ENCODE assay signal across 26 cellular contexts in the genomic region with DNA sequence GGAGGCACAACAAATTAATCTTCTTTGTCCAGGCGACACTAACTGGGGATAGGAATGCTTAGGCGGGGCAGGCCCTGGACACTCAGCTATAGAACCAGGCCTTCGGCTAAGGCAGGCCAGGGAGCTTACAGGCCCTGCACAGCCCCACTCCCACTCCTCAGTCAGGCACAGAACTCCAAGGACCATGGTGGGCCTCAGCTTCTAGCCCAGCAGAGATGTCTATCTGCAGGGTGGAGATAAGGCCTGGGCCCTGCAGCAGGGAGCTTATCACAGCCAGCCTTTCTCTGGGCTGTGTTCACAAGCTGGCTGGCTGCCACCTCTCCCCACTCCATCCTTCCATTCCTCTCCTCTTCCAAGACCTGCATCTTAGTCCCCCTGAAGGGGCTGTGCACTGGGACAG.
"Had no signal": no experiment of that assay in that cellular context is flagged by ENCODE, and none has a peak within 500 bp of the region (broad histone marks: within the 10 kb centered on the region; RNA-seq: fewer than 3 reads in every experiment).

No MANE protein-coding gene starts in this region.

- DNase-seq: activated CD4-positive, alpha-beta T cell treated with anti-CD3 and anti-CD28 coated beads for 36 hours; activated CD4-positive, alpha-beta T cell treated with anti-CD3 and anti-CD28 coated beads, Interleukin-2, amount 50 U/mL, for 4 hours; activated CD4-positive, CD25-positive, alpha-beta regulatory T cell; activated gamma-delta T cell; activated naive CD4-positive, alpha-beta T cell treated with anti-CD3 and anti-CD28 coated beads, Interleukin-2, amount 10 ng/mL, durations not matched to agents 7 days and 5 days; activated naive CD8-positive, alpha-beta T cell treated with anti-CD3 and anti-CD28 coated beads, Interleukin-2, amount 50 U/mL, for 24 hours; activated T-cell treated with anti-CD3 and anti-CD28 coated beads for 4 hours; central memory CD4-positive, alpha-beta T cell; dermis blood vessel endothelial cell; effector CD8-positive, alpha-beta T cell; left lung; nucleus accumbens; pancreas; retina; stimulated activated CD4-positive, alpha-beta T cell treated with anti-CD3 and anti-CD28 coated beads, Interleukin-4, amount 100 ng/mL, for 24 hours; uterus had no signal

- H3K36me3 Mint-ChIP-seq: activated naive CD4-positive, alpha-beta T cell treated with anti-CD3 and anti-CD28 coated beads, Interleukin-2, amount 10 ng/mL, durations not matched to agents 7 days and 5 days; stimulated activated effector memory CD8-positive, alpha-beta T cell treated with anti-CD3 and anti-CD28 coated beads, Interleukin-12 subunit alpha, Interleukin-12 subunit beta, amount 100 ng/mL, for 72 hours; type B pancreatic cell had no signal

- H3K4me1 ChIP-seq: breast epithelium, left lung, pancreas, prostate gland, uterus had no signal

- H3K27ac ChIP-seq: breast epithelium, epithelial cell of prostate, left lung, pancreas, prostate gland, skin epidermis, thoracic aorta, uterus had no signal

- H3K4me3 ChIP-seq: breast epithelium, left lung, lung, pancreas, prostate gland, skin epidermis, thoracic aorta, uterus had no signal

- H3K36me3 ChIP-seq: breast epithelium, left lung, pancreas, prostate gland, thoracic aorta, uterus had no signal

- ATAC-seq: activated CD4-positive, alpha-beta T cell treated with anti-CD3 and anti-CD28 coated beads for 36 hours; activated naive CD8-positive, alpha-beta T cell treated with anti-CD3 and anti-CD28 coated beads, Interleukin-2, amount 50 U/mL, for 24 hours; left lung; pancreas; sciatic nerve; stimulated activated effector memory CD8-positive, alpha-beta T cell treated with anti-CD3 and anti-CD28 coated beads, Interleukin-12 subunit alpha, Interleukin-12 subunit beta, amount 100 ng/mL, for 72 hours had no signal

- H3K9me3 ChIP-seq: breast epithelium, left lung, pancreas, prostate gland, thoracic aorta, uterus had no signal

- H3K4me1 Mint-ChIP-seq: activated CD4-positive, alpha-beta T cell treated with anti-CD3 and anti-CD28 coated beads for 36 hours; activated naive CD4-positive, alpha-beta T cell treated with anti-CD3 and anti-CD28 coated beads, Interleukin-2, amount 10 ng/mL, durations not matched to agents 7 days and 5 days; activated naive CD8-positive, alpha-beta T cell treated with anti-CD3 and anti-CD28 coated beads, Interleukin-2, amount 50 U/mL, for 24 hours; stimulated activated effector memory CD8-positive, alpha-beta T cell treated with anti-CD3 and anti-CD28 coated beads, Interleukin-12 subunit alpha, Interleukin-12 subunit beta, amount 100 ng/mL, for 72 hours had no signal

- H3K4me3 Mint-ChIP-seq: activated CD4-positive, alpha-beta T cell treated with anti-CD3 and anti-CD28 coated beads for 36 hours; activated naive CD4-positive, alpha-beta T cell treated with anti-CD3 and anti-CD28 coated beads, Interleukin-2, amount 10 ng/mL, durations not matched to agents 7 days and 5 days; activated naive CD8-positive, alpha-beta T cell treated with anti-CD3 and anti-CD28 coated beads, Interleukin-2, amount 50 U/mL, for 24 hours; stimulated activated effector memory CD8-positive, alpha-beta T cell treated with anti-CD3 and anti-CD28 coated beads, Interleukin-12 subunit alpha, Interleukin-12 subunit beta, amount 100 ng/mL, for 72 hours; stimulated activated naive CD8-positive, alpha-beta T cell treated with anti-CD3 and anti-CD28 coated beads, Interleukin-15, Interleukin-2, amounts not matched to agents 100 ng/mL and 50 ng/mL, for 24 hours; type B pancreatic cell had no signal

- H3K27ac Mint-ChIP-seq: activated CD4-positive, alpha-beta T cell treated with anti-CD3 and anti-CD28 coated beads for 36 hours; activated naive CD4-positive, alpha-beta T cell treated with anti-CD3 and anti-CD28 coated beads, Interleukin-2, amount 10 ng/mL, durations not matched to agents 7 days and 5 days; activated naive CD8-positive, alpha-beta T cell treated with anti-CD3 and anti-CD28 coated beads, Interleukin-2, amount 50 U/mL, for 24 hours; stimulated activated effector memory CD8-positive, alpha-beta T cell treated with anti-CD3 and anti-CD28 coated beads, Interleukin-12 subunit alpha, Interleukin-12 subunit beta, amount 100 ng/mL, for 72 hours; stimulated activated naive CD8-positive, alpha-beta T cell treated with anti-CD3 and anti-CD28 coated beads, Interleukin-15, Interleukin-2, amounts not matched to agents 100 ng/mL and 50 ng/mL, for 24 hours; type B pancreatic cell had no signal

- H3K9me3 Mint-ChIP-seq: activated naive CD4-positive, alpha-beta T cell treated with anti-CD3 and anti-CD28 coated beads, Interleukin-2, amount 10 ng/mL, durations not matched to agents 7 days and 5 days; activated naive CD8-positive, alpha-beta T cell treated with anti-CD3 and anti-CD28 coated beads, Interleukin-2, amount 50 U/mL, for 24 hours; stimulated activated effector memory CD8-positive, alpha-beta T cell treated with anti-CD3 and anti-CD28 coated beads, Interleukin-12 subunit alpha, Interleukin-12 subunit beta, amount 100 ng/mL, for 72 hours; stimulated activated naive CD8-positive, alpha-beta T cell treated with anti-CD3 and anti-CD28 coated beads, Interleukin-15, Interleukin-2, amounts not matched to agents 100 ng/mL and 50 ng/mL, for 24 hours; type B pancreatic cell had no signal

- H3K27me3 ChIP-seq: pancreas, uterus had no signal
